ENCODE assay signal across 25 cellular contexts in genomic region chr2:20485612-20485926, GRCh38. TPM values are rescaled to one million over a fixed set of nuclear protein-coding genes. Genes with fewer than 3 reads are reported as not detected.
DNase-seq lines count a peak whose midpoint lies in the region; ATAC-seq and TF ChIP-seq lines count a peak whose summit lies in the region.
"Had no signal": no experiment of that assay in that cellular context is flagged by ENCODE, and none has a peak within 500 bp of the region (broad histone marks: within the 10 kb centered on the region; RNA-seq: fewer than 3 reads in every experiment).

No MANE protein-coding gene starts in this region.

- no peak overlapping the region for H4K8ac ChIP-seq in trophoblast cell (ENCODE audit: low read depth, low read length)

- H3K14ac ChIP-seq in trophoblast cell (ENCODE audit: low read length): no peak overlapping the region

- H2AFZ ChIP-seq in trophoblast cell (ENCODE audit: insufficient read depth, low read length, poor library complexity): no peak overlapping the region

- no peak overlapping the region for H3K9ac ChIP-seq in trophoblast cell (ENCODE audit: low read length)

- TF ChIP-seq CTCF in coronary artery (IDR thresholded peaks at IDR 0.05) (no peak), uterus (IDR thresholded peaks at IDR 0.05) (no peak), foreskin fibroblast (IDR thresholded peaks at IDR 0.05; ENCODE audit: low read depth, low read length) (no peak)

- H3K36me3 ChIP-seq in trophoblast cell (ENCODE audit: control insufficient read depth in 1 of 2, insufficient read depth in 2 of 2, low read length in 2 of 2) (no peaks in the 10 kb centered on the region), uterus (no peaks in the 10 kb centered on the region)
- H3K36me3 ChIP-seq: SJCRH30 had no signal

- ATAC-seq in GM18858 (IDR thresholded peaks at IDR 0.05; ENCODE audit: unreplicated experiment): no peak
- ATAC-seq: CD8-positive, alpha-beta T cell; HepG2; PC-3 had no signal

- no peak overlapping the region for H3K18ac ChIP-seq in trophoblast cell (ENCODE audit: low read length)

- H2BK5ac ChIP-seq in trophoblast cell (ENCODE audit: low read depth, low read length, poor library complexity): no peak overlapping the region

- H2BK12ac ChIP-seq in trophoblast cell (ENCODE audit: low read length): peak overlapping the region; percentile 58

- no peak overlapping the region for H3K4ac ChIP-seq in trophoblast cell (ENCODE audit: low read depth, low read length)

- intact Hi-C loops in uterus (cut with DNase I; ENCODE audit: low total_unique reads): no loop called here

- peak overlapping the region in 1 of 2 donors; percentile 23 for H3K27ac ChIP-seq in coronary artery
- no peak overlapping the region for H3K27ac ChIP-seq in trophoblast cell (ENCODE audit: low read depth, low read length)
- no peak overlapping the region for H3K27ac ChIP-seq in uterus
- H3K27ac ChIP-seq: 22Rv1, C4-2B, HL-60, SJCRH30 had no signal

- H3K4me1 ChIP-seq in trophoblast cell (ENCODE audit: control insufficient read depth in 1 of 2, insufficient read depth in 2 of 2, low read length in 2 of 2) (peaks cover 33% of the 10 kb centered on the region in 2 experiments), uterus (peaks cover 0 to 10% of the 10 kb centered on the region in 2 donors)
- H3K4me1 ChIP-seq: SJCRH30 had no signal

- no peak for TF ChIP-seq POLR2A in uterus (IDR thresholded peaks at IDR 0.05)

- DNase-seq in activated CD8-positive, alpha-beta memory T cell treated with anti-CD3 and anti-CD28 coated beads, Interleukin-2, amount 50 U/mL, for 48 hours: peak; percentile 34
- DNase-seq in activated CD8-positive, alpha-beta memory T cell treated with anti-CD3 and anti-CD28 coated beads for 24 hours: no peak
- DNase-seq in coronary artery (ENCODE audit: low spot score) (peak; percentile 69), trophoblast cell (no peak), uterus (peak; percentile 7 to 15), foreskin fibroblast (no peak)
- DNase-seq: DND-41; H7; Kasumi-1; NCI-H1105 treated with DMSO at 0.1 percent for 48 hours; NCI-H146; NCI-H1930; NCI-H2107; NCI-H446; NCI-H524 treated with DMSO at 0.1 percent for 48 hours; NCI-H82; NK-92 treated with Interleukin-12 subunit alpha and Interleukin-12 subunit beta, amount 100 ng/mL, for 24 hours; PC-3; SJCRH30 had no signal

- peaks cover 2% of the 10 kb centered on the region for H3K79me2 ChIP-seq in trophoblast cell (ENCODE audit: control insufficient read depth, insufficient read depth, low read length, poor library complexity)

- no peak overlapping the region for H3K23ac ChIP-seq in trophoblast cell (ENCODE audit: low read length)

- H3K4me2 ChIP-seq in trophoblast cell (ENCODE audit: low read length): no peak overlapping the region

- H3K4me3 ChIP-seq in coronary artery: no peak overlapping the region
- no peak overlapping the region for H3K4me3 ChIP-seq in trophoblast cell (ENCODE audit: low read depth, low read length)
- no peak overlapping the region for H3K4me3 ChIP-seq in uterus
- no peak overlapping the region for H3K4me3 ChIP-seq in foreskin fibroblast (ENCODE audit: low read depth in 1 of 2, low read length in 2 of 2)
- H3K4me3 ChIP-seq: SJCRH30 had no signal

- no peak overlapping the region for H2BK120ac ChIP-seq in trophoblast cell (ENCODE audit: insufficient read depth, low read length, poor library complexity)

- H3K27me3 ChIP-seq in trophoblast cell (ENCODE audit: insufficient read depth, low read length) (no peaks in the 10 kb centered on the region), uterus (no peaks in the 10 kb centered on the region)
- H3K27me3 ChIP-seq: SJCRH30 had no signal

- peak overlapping the region; percentile 9 for H4K91ac ChIP-seq in trophoblast cell (ENCODE audit: low read depth, low read length)

- H3K9me3 ChIP-seq in trophoblast cell (ENCODE audit: insufficient read depth, low read depth, low read length) (no peaks in the 10 kb centered on the region), uterus (no peaks in the 10 kb centered on the region)
- H3K9me3 ChIP-seq: SJCRH30 had no signal

- WGBS in trophoblast cell (ENCODE audit: extremely low coverage, insufficient coverage, insufficient read length): no CpG with 5 or more reads among the region's 5 CpGs

- no peak overlapping the region for H4K12ac ChIP-seq in trophoblast cell (ENCODE audit: low read depth, low read length)

- H3K79me1 ChIP-seq in trophoblast cell (ENCODE audit: low read length): peaks cover 35% of the 10 kb centered on the region

- peak overlapping the region; percentile 35 for H2AK5ac ChIP-seq in trophoblast cell (ENCODE audit: low read length)

RNA-seq across cellular contexts. Expression of gene RHOB, which starts 38.7 kb away (rescaled TPM):
- polyA plus RNA-seq in trophoblast cell (2013): 220 and 222 TPM in 2 replicates
- total RNA-seq in uterus: 1,000 to 10,000 TPM in 1 of 4 donors, 100 to 1,000 TPM in 3; 242 to 1,280 (median 486) TPM

Comparison
In these comparisons a context has a peak if more than half of its experiments do, and no peak if none do; other contexts are left out.
1. DNase-seq: peak in activated CD8-positive, alpha-beta memory T cell treated with anti-CD3 and anti-CD28 coated beads, Interleukin-2, amount 50 U/mL, for 48 hours (single experiment), coronary artery (single experiment) and uterus (2 of 2); none in activated CD8-positive, alpha-beta memory T cell treated with anti-CD3 and anti-CD28 coated beads for 24 hours (single experiment), trophoblast cell (0 of 2) and foreskin fibroblast (0 of 2).